ENCODE assay signal across 8 cellular contexts in genomic region chr6:291148-291696, GRCh38. TPM values are rescaled to one million over a fixed set of nuclear protein-coding genes. Genes with fewer than 3 reads are reported as not detected.
DNase-seq lines count a peak whose midpoint lies in the region; ATAC-seq, FAIRE-seq and TF ChIP-seq lines count a peak whose summit lies in the region.

No MANE protein-coding gene starts in this region.

- intact Hi-C loops in lower leg skin (cut with DNase I; ENCODE audit: low total_unique reads) = no loop called here

- ATAC-seq in HG02571 (IDR thresholded peaks at IDR 0.05; ENCODE audit: unreplicated experiment) = no peak

- WGBS in lower leg skin, 2 donors = 38 to 39% methylated on average over 8 of the region's 8 CpGs

- H3K36me3 ChIP-seq in HAP-1 (replicated peaks) = no peaks in the 10 kb centered on the region

- H3K27ac ChIP-seq in 22Rv1 = peak overlapping the region; percentile 87

- 0 out of 2 replicates have a peak, but pooled peaks cover 3% of the 10 kb centered on the region for H3K9me3 ChIP-seq in HAP-1

- DNase-seq in HAP-1 (ENCODE audit: low spot score in 2 of 2) (no peak), astrocyte of the spinal cord (ENCODE audit: low read depth, low spot score) (peak; percentile 18), lower leg skin (ENCODE audit: low spot score in 2 of 2) (peak in 1 of 2 donors; percentile 86), urothelium cell line (ENCODE audit: low spot score) (peak; percentile 21), DMS 273 treated with DMSO at 0.1 percent for 48 hours (lab: John Stamatoyannopoulos, UW) (no peak), HK-2 (ENCODE audit: unreplicated experiment) (no peak)

- in situ Hi-C loops in HAP-1 (cut with MboI; ENCODE audit: low sequenced_read_pairs) (no loop called here), astrocyte of the spinal cord (cut with HindIII; ENCODE audit: low sequenced_read_pairs) (no loop called here)

- no peak for TF ChIP-seq POLR2A in lower leg skin (IDR thresholded peaks at IDR 0.05)

- H3K4me1 ChIP-seq in HAP-1 = no peaks in the 10 kb centered on the region; the same call in 1 of the 2 replicates

- peak overlapping the region; percentile 45 for H3K4me3 ChIP-seq in HAP-1
- H3K4me3 ChIP-seq in astrocyte of the spinal cord (ENCODE audit: low read depth, low read length) = peak overlapping the region; percentile 65
- H3K4me3 ChIP-seq in lower leg skin (ENCODE audit: low read depth, poor library complexity, severe bottlenecking) = peak overlapping the region; percentile 44

- FAIRE-seq in urothelium cell line (lab: Jason Lieb, UNC) = no peak

- no peak for TF ChIP-seq CTCF in 22Rv1 (IDR thresholded peaks at IDR 0.05)
- TF ChIP-seq CTCF in astrocyte of the spinal cord (IDR thresholded peaks at IDR 0.05; ENCODE audit: low read depth, low read length) = no peak
- no peak for TF ChIP-seq CTCF in lower leg skin (IDR thresholded peaks at IDR 0.05)

- no peaks in the 10 kb centered on the region for H3K27me3 ChIP-seq in HAP-1 (ENCODE audit: low read depth)

RNA-seq across cellular contexts. Expression of gene DUSP22, which starts 1.1 kb away (rescaled TPM):
- total RNA-seq in lower leg skin = 10 to 100 TPM; 53.2 to 81.1 (median 63.4) TPM

Comparison
In these comparisons a context has a peak if more than half of its experiments do, and no peak if none do; other contexts are left out.
1. DNase-seq: peak in astrocyte of the spinal cord (single experiment) and urothelium cell line (single experiment); none in HAP-1 (0 of 2), DMS 273 treated with DMSO at 0.1 percent for 48 hours (single experiment) and HK-2 (single experiment).
2. Peak in every context shown above with its lines, with median percentiles within 50 percentile points of each other: H3K4me3 ChIP-seq.